ENCODE assay signal across 28 cellular contexts in the genomic region with DNA sequence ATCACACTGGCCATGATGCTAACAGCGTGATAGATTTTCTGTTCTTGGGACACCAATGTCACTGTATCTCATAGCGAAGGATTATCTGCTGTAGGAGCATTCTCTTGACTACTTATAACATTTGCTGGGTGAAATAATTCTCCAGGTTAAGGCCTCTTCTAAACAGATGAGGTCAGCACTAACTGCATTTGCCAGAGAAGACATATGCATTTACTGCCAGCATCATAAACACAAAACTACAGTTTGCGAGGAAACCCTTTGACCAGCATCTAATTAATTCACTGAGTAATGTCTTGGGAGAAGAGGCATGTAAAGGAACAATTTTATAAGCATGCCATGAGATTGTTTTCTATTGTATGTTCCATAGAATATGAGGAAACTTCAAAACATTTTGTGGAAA. TPM values are rescaled to one million over a fixed set of nuclear protein-coding genes. Genes with fewer than 3 reads are reported as not detected.
DNase-seq lines count a peak whose midpoint lies in the region; ATAC-seq, FAIRE-seq and TF ChIP-seq lines count a peak whose summit lies in the region.
"Had no signal": no experiment of that assay in that cellular context is flagged by ENCODE, and none has a peak within 500 bp of the region (broad histone marks: within the 10 kb centered on the region; RNA-seq: fewer than 3 reads in every experiment).

No MANE protein-coding gene starts in this region.

- no peak overlapping the region for H3K4me3 ChIP-seq in Loucy (ENCODE audit: low read length, poor library complexity, severe bottlenecking)
- H3K4me3 ChIP-seq in HepG2 (replicated peaks in 1 of 3; ENCODE audit: insufficient read depth in 1 of 3, low read depth in 2 of 3, low read length in 3 of 3): no peak overlapping the region
- H3K4me3 ChIP-seq in sigmoid colon: no peak overlapping the region
- H3K4me3 ChIP-seq: BLaER1 treated with 17β-estradiol and CSF1 and Interleukin-3, amounts not matched to agents 10 nM and 100 nM; HAP-1 had no signal

- intact Hi-C loops in HepG2 (cut with micrococcal nuclease; ENCODE audit: unreplicated experiment): no loop called here
- intact Hi-C loops in sigmoid colon (cut with DNase I): no loop called here

- TF ChIP-seq POLR2A in HepG2 (IDR thresholded peaks at IDR 0.05; ENCODE audit: insufficient read depth in 1 of 2, low read depth in 2 of 2, low read length in 2 of 2) (no peak), sigmoid colon (IDR thresholded peaks at IDR 0.05) (no peak)

- H3K27me3 ChIP-seq in Loucy (ENCODE audit: insufficient read depth, low read length, poor library complexity, severe bottlenecking) (no peaks in the 10 kb centered on the region), HepG2 (ENCODE audit: control insufficient read depth in 1 of 2, insufficient read depth in 2 of 2, low read length in 2 of 2) (peaks cover 0 to 8% of the 10 kb centered on the region in 2 experiments; a peak in 2 of 5 replicates), sigmoid colon (no peaks in the 10 kb centered on the region)
- H3K27me3 ChIP-seq: BLaER1 treated with 17β-estradiol and CSF1 and Interleukin-3, amounts not matched to agents 10 nM and 100 nM had no signal

- H2AFZ ChIP-seq in Loucy (ENCODE audit: low read length) (no peak overlapping the region), HepG2 (ENCODE audit: low read length) (no peak overlapping the region)

- no peak for TF ChIP-seq RAD21 in HepG2 (CRISPR knock-in tag; IDR thresholded peaks at IDR 0.05)

- ATAC-seq in HepG2 (no peak), HG03432 (IDR thresholded peaks at IDR 0.05; ENCODE audit: unreplicated experiment) (no peak)

- no peaks in the 10 kb centered on the region for H4K20me1 ChIP-seq in Loucy (ENCODE audit: insufficient read depth, low read length, poor library complexity, severe bottlenecking)
- H4K20me1 ChIP-seq in HepG2 (ENCODE audit: insufficient read depth, low read length): no peaks in the 10 kb centered on the region

- TF ChIP-seq CTCF in Loucy (conservative IDR thresholded peaks at IDR 0.05; ENCODE audit: low read length) (no peak), HepG2 (CRISPR knock-in tag; IDR thresholded peaks at IDR 0.05) (no peak), sigmoid colon (IDR thresholded peaks at IDR 0.05) (no peak)

- H3K4me2 ChIP-seq in Loucy (ENCODE audit: low read depth, low read length, poor library complexity, severe bottlenecking) (peak overlapping the region; percentile 12), HepG2 (ENCODE audit: low read depth, low read length) (no peak overlapping the region)
- H3K4me2 ChIP-seq: BLaER1 treated with 17β-estradiol and CSF1 and Interleukin-3, amounts not matched to agents 10 nM and 100 nM had no signal

- TF ChIP-seq EP300 in HepG2 (IDR thresholded peaks at IDR 0.05; ENCODE audit: low read depth in 2 of 2, low read length in 2 of 2) (no peak), HepG2 (CRISPR knock-in tag; IDR thresholded peaks at IDR 0.05; ENCODE audit: borderline replicate concordance) (no peak), sigmoid colon (IDR thresholded peaks at IDR 0.05) (no peak)

- CTCF ChIA-PET in HepG2 (lab: Yijun Ruan, JAX; ENCODE audit: low intra/inter-chr PET ratio, low total read pairs): no interaction called here

- no TSS peak for BruUV-seq in HepG2 (replicated peaks; lab: Mats Ljungman, UMichigan)

- FAIRE-seq in HepG2 (lab: Jason Lieb, UNC): no peak
- FAIRE-seq: A204.1, GM12891, H54 had no signal

- POLR2A ChIA-PET in HepG2 (lab: Yijun Ruan, JAX): no interaction called here

- H3K9me3 ChIP-seq in Loucy (ENCODE audit: insufficient read depth, low read depth, low read length): no peaks in the 10 kb centered on the region
- no peaks in the 10 kb centered on the region for H3K9me3 ChIP-seq in HepG2 (ENCODE audit: low read length)
- no peaks in the 10 kb centered on the region for H3K9me3 ChIP-seq in sigmoid colon
- H3K9me3 ChIP-seq: BE2C, HAP-1 had no signal

- in situ Hi-C loops in HepG2 (cut with HindIII; ENCODE audit: extremely low pct_ligation_motif_present, low pct_unique_long_range_greater_than_20kb): no loop called here

- peak; percentile 39 for DNase-seq in NCI-H446 treated with DMSO at 0.1 percent for 48 hours (lab: John Stamatoyannopoulos, UW)
- no peak for DNase-seq in NCI-H446 (lab: John Stamatoyannopoulos, UW)
- no peak for DNase-seq in HepG2 (ENCODE audit: low spot score)
- no peak for DNase-seq in sigmoid colon
- no peak for DNase-seq in activated effector memory CD4-positive, alpha-beta T cell treated with anti-CD3 and anti-CD28 coated beads, Interleukin-2, amount 50 U/mL, for 16 hours
- no peak for DNase-seq in cerebellum (ENCODE audit: low spot score)
- DNase-seq: ACHN; AML-193; BE2C; Calu3; CD4-positive, alpha-beta T cell; CD8-positive, alpha-beta memory T cell; COR-L47; DMS53; DMS79 treated with DMSO at 0.1 percent for 48 hours; GF-D8; GOT3 had no signal

- H3K9ac ChIP-seq in Loucy (ENCODE audit: low read depth, low read length, poor library complexity, severe bottlenecking) (no peak overlapping the region), HepG2 (ENCODE audit: insufficient read depth, low read depth, low read length) (no peak overlapping the region)
- H3K9ac ChIP-seq: BLaER1 treated with 17β-estradiol and CSF1 and Interleukin-3, amounts not matched to agents 10 nM and 100 nM had no signal

- peaks cover 11% of the 10 kb centered on the region; the same call in 1 of the 2 replicates for H3K36me3 ChIP-seq in Loucy (ENCODE audit: insufficient read depth, low read length)
- H3K36me3 ChIP-seq in HepG2 (replicated peaks in 1 of 2; ENCODE audit: control insufficient read depth in 1 of 2, insufficient read depth in 2 of 2, low read length in 2 of 2): no peaks in the 10 kb centered on the region
- peaks cover 0 to 21% (median 0%) of the 10 kb centered on the region in 4 donors for H3K36me3 ChIP-seq in sigmoid colon
- H3K36me3 ChIP-seq: BE2C, HAP-1 had no signal

- WGBS in HepG2 (ENCODE audit: low lambda C conversion rate): 83% methylated on average over 3 of the region's 3 CpGs
- WGBS in sigmoid colon, 2 donors: 92 to 95% methylated on average over 3 of the region's 3 CpGs

- H3K27ac ChIP-seq in HepG2 (ENCODE audit: extremely low read length, insufficient read depth, low read length) (no peak overlapping the region), sigmoid colon (peak overlapping the region in 3 of 4 donors; percentile 32 to 52 (median 42))
- H3K27ac ChIP-seq: 22Rv1; BLaER1 treated with 17β-estradiol and CSF1 and Interleukin-3, amounts not matched to agents 10 nM and 100 nM had no signal

- H3F3A ChIP-seq in Loucy (ENCODE audit: low read depth): no peaks in the 10 kb centered on the region

- H3K4me1 ChIP-seq in Loucy (ENCODE audit: insufficient read depth, low read length, poor library complexity, severe bottlenecking) (peaks cover 41% of the 10 kb centered on the region), HepG2 (ENCODE audit: insufficient read depth, low read length) (peaks cover 7% of the 10 kb centered on the region; the same call in 1 of the 2 replicates), sigmoid colon (peaks cover 0 to 80% (median 54%) of the 10 kb centered on the region in 4 donors)
- H3K4me1 ChIP-seq: BE2C had no signal

- H3K79me2 ChIP-seq in Loucy (ENCODE audit: insufficient read depth, low read length) (peaks cover 53% of the 10 kb centered on the region), HepG2 (ENCODE audit: insufficient read depth, low read length) (no peaks in the 10 kb centered on the region)

- no peaks in the 10 kb centered on the region for H3K9me2 ChIP-seq in Loucy (replicated peaks; ENCODE audit: low read depth, low read length)

RNA-seq across cellular contexts. Expression of a gene that starts 13.9 kb away (rescaled TPM):
- 62.8 and 72.4 TPM in 2 replicates for total RNA-seq in HepG2 (2016; rRNA removed; fragmentation: Illumina TruSeq; extraction: Trizol)
- 64.8 and 77.1 TPM in 2 replicates for total RNA-seq in HepG2 (2016; cell fraction: cytosol; rRNA removed; fragmentation: Illumina TruSeq; extraction: Trizol; ENCODE audit: low read depth)
- 53.2 and 64.4 TPM in 2 replicates for total RNA-seq in HepG2 (2016; cell fraction: insoluble cytoplasmic fraction; rRNA removed; fragmentation: Illumina TruSeq; extraction: Trizol)
- 145 TPM in 2 replicates for total RNA-seq in HepG2 (2016; cell fraction: membrane; rRNA removed; fragmentation: Illumina TruSeq; extraction: Trizol)
- 39.0 and 39.8 TPM in 2 replicates for total RNA-seq in HepG2 (2016; cell fraction: nucleus; rRNA removed; fragmentation: Illumina TruSeq; extraction: Trizol)
- 35.1 and 37.3 TPM in 2 replicates for polyA plus RNA-seq in HepG2 (2011; rRNA removed)
- polyA plus RNA-seq in HepG2 (2011; cell fraction: cytosol; rRNA removed): 45.5 and 45.8 TPM in 2 replicates
- polyA plus RNA-seq in HepG2 (2011; cell fraction: nucleus; rRNA removed): 28.9 and 31.3 TPM in 2 replicates
- 36.5 and 47.0 TPM in 2 replicates for polyA plus RNA-seq in HepG2 (2012)
- polyA plus RNA-seq in HepG2 (2016; cell fraction: cytosol; fragmentation: Illumina TruSeq; extraction: Trizol; ENCODE audit: low read depth): 59.1 and 60.0 TPM in 2 replicates
- 66.3 and 68.6 TPM in 2 replicates for polyA plus RNA-seq in HepG2 (2016; cell fraction: insoluble cytoplasmic fraction; fragmentation: Illumina TruSeq; extraction: Trizol; ENCODE audit: low read depth)
- 115 and 125 TPM in 2 replicates for polyA plus RNA-seq in HepG2 (2016; cell fraction: membrane; fragmentation: Illumina TruSeq; extraction: Trizol; ENCODE audit: low read depth)
- 43.0 and 44.9 TPM in 2 replicates for polyA plus RNA-seq in HepG2 (2016; cell fraction: nucleus; fragmentation: Illumina TruSeq; extraction: Trizol; ENCODE audit: insufficient read depth, low read depth)
- 22.7 and 52.3 TPM in 2 replicates for polyA minus RNA-seq in HepG2 (2011; rRNA and poly(A)+ RNA removed; ENCODE audit: low replicate concordance)
- 39.2 and 52.8 TPM in 2 replicates for polyA minus RNA-seq in HepG2 (2011; cell fraction: cytosol; rRNA and poly(A)+ RNA removed)
- 33.9 and 36.3 TPM in 2 replicates for polyA minus RNA-seq in HepG2 (2011; cell fraction: nucleus; rRNA and poly(A)+ RNA removed)
- 100 to 1,000 TPM; 253 to 450 (median 404) TPM for total RNA-seq in sigmoid colon
- polyA plus RNA-seq in sigmoid colon: 10 to 100 TPM; 31.2 to 56.7 (median 40.0) TPM
- total RNA-seq in cerebellum: 95.9 TPM

RNA-seq across cellular contexts. Expression of a gene that starts 55.4 kb away (rescaled TPM):
- total RNA-seq in HepG2 (2016; rRNA removed; fragmentation: Illumina TruSeq; extraction: Trizol) (not detected in 2 replicates), sigmoid colon (1 to 10 TPM; 2.4 to 7.7 (median 6.3) TPM), cerebellum (1.00 TPM)
- not detected in 2 replicates for total RNA-seq in HepG2 (2016; cell fraction: cytosol; rRNA removed; fragmentation: Illumina TruSeq; extraction: Trizol; ENCODE audit: low read depth)
- not detected in 2 replicates for total RNA-seq in HepG2 (2016; cell fraction: insoluble cytoplasmic fraction; rRNA removed; fragmentation: Illumina TruSeq; extraction: Trizol)
- total RNA-seq in HepG2 (2016; cell fraction: membrane; rRNA removed; fragmentation: Illumina TruSeq; extraction: Trizol): not detected in 2 replicates
- not detected in 2 replicates for total RNA-seq in HepG2 (2016; cell fraction: nucleus; rRNA removed; fragmentation: Illumina TruSeq; extraction: Trizol)
- polyA plus RNA-seq in HepG2 (2011; rRNA removed) (not detected in 2 replicates), sigmoid colon (under 1 TPM in 1 of 3 donors, not detected in 2; 0.28 TPM)
- polyA plus RNA-seq in HepG2 (2011; cell fraction: cytosol; rRNA removed): not detected in 2 replicates
- not detected in 2 replicates for polyA plus RNA-seq in HepG2 (2011; cell fraction: nucleus; rRNA removed)
- not detected in 2 replicates for polyA plus RNA-seq in HepG2 (2012)
- not detected in 2 replicates for polyA plus RNA-seq in HepG2 (2016; cell fraction: cytosol; fragmentation: Illumina TruSeq; extraction: Trizol; ENCODE audit: low read depth)
- not detected in 2 replicates for polyA plus RNA-seq in HepG2 (2016; cell fraction: insoluble cytoplasmic fraction; fragmentation: Illumina TruSeq; extraction: Trizol; ENCODE audit: low read depth)
- not detected in 2 replicates for polyA plus RNA-seq in HepG2 (2016; cell fraction: membrane; fragmentation: Illumina TruSeq; extraction: Trizol; ENCODE audit: low read depth)
- not detected in 2 replicates for polyA plus RNA-seq in HepG2 (2016; cell fraction: nucleus; fragmentation: Illumina TruSeq; extraction: Trizol; ENCODE audit: insufficient read depth, low read depth)
- polyA minus RNA-seq in HepG2 (2011; rRNA and poly(A)+ RNA removed; ENCODE audit: low replicate concordance): not detected in 2 replicates
- polyA minus RNA-seq in HepG2 (2011; cell fraction: cytosol; rRNA and poly(A)+ RNA removed): not detected in 2 replicates
- not detected in 2 replicates for polyA minus RNA-seq in HepG2 (2011; cell fraction: nucleus; rRNA and poly(A)+ RNA removed)
- total RNA-seq: Calu3, Daoy, G401 had no signal
- polyA plus RNA-seq: CD14-positive monocyte; CD8-positive, alpha-beta memory T cell had no signal
